ENCODE assay signal across 8 cellular contexts in genomic region chr5:131109540-131110255, GRCh38. TPM values are rescaled to one million over a fixed set of nuclear protein-coding genes. Genes with fewer than 3 reads are reported as not detected.
DNase-seq lines count a peak whose midpoint lies in the region; ATAC-seq, FAIRE-seq and TF ChIP-seq lines count a peak whose summit lies in the region.

No MANE protein-coding gene starts in this region.

- H3F3A ChIP-seq in SK-N-SH (replicated peaks; ENCODE audit: insufficient read depth) = no peaks in the 10 kb centered on the region

- peak; percentile 22 for DNase-seq in stimulated activated CD4-positive, alpha-beta T cell treated with anti-CD3 and anti-CD28 coated beads, Interleukin-15, amount 100 ng/mL, for 24 hours
- DNase-seq in stimulated activated CD4-positive, alpha-beta T cell treated with anti-CD3 and anti-CD28 coated beads, Interleukin-4, amount 100 ng/mL, for 4 hours = no peak
- DNase-seq in HTR-8/SVneo (ENCODE audit: insufficient read length, low spot score) (peak; percentile 45), SK-N-SH (peak; percentile 46), midbrain (lab: John Stamatoyannopoulos, UW) (peak; percentile 78)
- DNase-seq in effector memory CD8-positive, alpha-beta T cell = peak; percentile 37 to 54 (median 39)
- no peak for DNase-seq in activated CD8-positive, alpha-beta memory T cell treated with anti-CD3 and anti-CD28 coated beads for 24 hours

- ATAC-seq in GM21619 (IDR thresholded peaks at IDR 0.05; ENCODE audit: unreplicated experiment) = peak; percentile 85
- peak; percentile 75 for ATAC-seq in effector memory CD8-positive, alpha-beta T cell (replicated peaks)

- no peak for FAIRE-seq in HTR-8/SVneo (lab: Jason Lieb, UNC)

- peak; percentile 88 for TF ChIP-seq CTCF in SK-N-SH (IDR thresholded peaks at IDR 0.05)

- 16% methylated on average over 2 of the region's 2 CpGs for WGBS in SK-N-SH (ENCODE audit: low lambda C conversion rate)

- H3K4me3 Mint-ChIP-seq in effector memory CD8-positive, alpha-beta T cell = no peak overlapping the region

- H3K9me2 ChIP-seq in SK-N-SH = no peaks in the 10 kb centered on the region

- H3K36me3 ChIP-seq in SK-N-SH (replicated peaks in 1 of 2; ENCODE audit: control insufficient read depth in 1 of 2, insufficient read depth in 2 of 2, low read length in 1 of 2) = no peaks in the 10 kb centered on the region

- H3K4me1 ChIP-seq in SK-N-SH (ENCODE audit: control insufficient read depth in 1 of 2, insufficient read depth in 2 of 2, low read depth in 1 of 2, low read length in 1 of 2) = no peaks in the 10 kb centered on the region; a peak in 1 of 4 replicates

- no peaks in the 10 kb centered on the region for H4K20me1 ChIP-seq in SK-N-SH (ENCODE audit: insufficient read depth)

- peak; percentile 87 for TF ChIP-seq RAD21 in SK-N-SH (IDR thresholded peaks at IDR 0.05; ENCODE audit: low read length)

- no peaks in the 10 kb centered on the region for H3K9me3 ChIP-seq in SK-N-SH

- peaks cover 12% of the 10 kb centered on the region; the same call in 1 of the 2 replicates for H3K27me3 ChIP-seq in SK-N-SH (ENCODE audit: insufficient read depth)

- no peak overlapping the region for H3K4me2 ChIP-seq in SK-N-SH

- no peak for TF ChIP-seq EP300 in SK-N-SH (IDR thresholded peaks at IDR 0.05; ENCODE audit: borderline replicate concordance in 1 of 2, low read depth in 1 of 2, low read length in 1 of 2)

- no peak overlapping the region for H3K27ac Mint-ChIP-seq in effector memory CD8-positive, alpha-beta T cell

- no peaks in the 10 kb centered on the region for H3K27me3 Mint-ChIP-seq in effector memory CD8-positive, alpha-beta T cell

- no peak overlapping the region for H3K9ac ChIP-seq in SK-N-SH

- H3K4me3 ChIP-seq in SK-N-SH (ENCODE audit: low read depth in 2 of 2, low read length in 1 of 2) = no peak overlapping the region

- no peak overlapping the region for H2AFZ ChIP-seq in SK-N-SH (ENCODE audit: low read depth)

- no peaks in the 10 kb centered on the region for H3K9me3 Mint-ChIP-seq in effector memory CD8-positive, alpha-beta T cell

- no peak overlapping the region for H3K27ac ChIP-seq in SK-N-SH (ENCODE audit: low read depth in 2 of 2, low read length in 1 of 2)

- peaks cover 0 to 5% of the 10 kb centered on the region in 2 donors for H3K4me1 Mint-ChIP-seq in effector memory CD8-positive, alpha-beta T cell (ENCODE audit: low read depth in 2 of 2)

- no peaks in the 10 kb centered on the region for H3K36me3 Mint-ChIP-seq in effector memory CD8-positive, alpha-beta T cell (ENCODE audit: insufficient read depth)

- H3K79me2 ChIP-seq in SK-N-SH (ENCODE audit: insufficient read depth) = no peaks in the 10 kb centered on the region

- POLR2A ChIA-PET in SK-N-SH (lab: Yijun Ruan, JAX) = no interaction called here

- CTCF ChIA-PET in SK-N-SH (lab: Yijun Ruan, JAX) = interaction anchor here (0.6 to 1.5 kb wide), 6 partner anchors 10 to 1338 kb away, joined by 3 to 10 read pairs (median 4); no protein-coding TSS in a partner anchor

TF ChIP-seq in SK-N-SH, 30 proteins besides CTCF, POLR2A, EP300 and RAD21:
- TF ChIP-seq SMC3 (IDR thresholded peaks at IDR 0.05; ENCODE audit: low read depth, low read length) = peak; percentile 62
- no peak for TF ChIP-seq CHD2 (IDR thresholded peaks at IDR 0.05; ENCODE audit: low read length, partially characterized antibody)

RNA-seq across cellular contexts. Expression of gene HINT1, which starts 55.4 kb away (rescaled TPM):
- polyA plus RNA-seq in SK-N-SH (2012; rRNA removed) = 385 and 444 TPM in 2 replicates
- polyA plus RNA-seq in SK-N-SH (2012; cell fraction: cytosol; rRNA removed) = 536 and 677 TPM in 2 replicates
- 90.0 and 145 TPM in 2 replicates for polyA plus RNA-seq in SK-N-SH (2012; cell fraction: nucleus; rRNA removed)

Comparison
In these comparisons a context has a peak if more than half of its experiments do, and no peak if none do; other contexts are left out.
1. DNase-seq: peak in stimulated activated CD4-positive, alpha-beta T cell treated with anti-CD3 and anti-CD28 coated beads, Interleukin-15, amount 100 ng/mL, for 24 hours (single experiment), HTR-8/SVneo (single experiment), SK-N-SH (single experiment), effector memory CD8-positive, alpha-beta T cell (3 of 3) and midbrain (single experiment); none in stimulated activated CD4-positive, alpha-beta T cell treated with anti-CD3 and anti-CD28 coated beads, Interleukin-4, amount 100 ng/mL, for 4 hours (0 of 2) and activated CD8-positive, alpha-beta memory T cell treated with anti-CD3 and anti-CD28 coated beads for 24 hours (single experiment).